ENCODE assay signal across 8 cellular contexts in genomic region chr6:156778615-156779205, GRCh38. TPM values are rescaled to one million over a fixed set of nuclear protein-coding genes. Genes with fewer than 3 reads are reported as not detected.
DNase-seq lines count a peak whose midpoint lies in the region; ATAC-seq and TF ChIP-seq lines count a peak whose summit lies in the region.

No MANE protein-coding gene starts in this region.

- H3K27ac ChIP-seq in SJCRH30 (peak overlapping the region; percentile 86), left ventricle myocardium inferior (replicated peaks) (peak overlapping the region; percentile 98), aorta (ENCODE audit: low read depth in 1 of 2, low read length in 2 of 2) (peak overlapping the region; percentile 83 to 85)

- peaks cover 11% of the 10 kb centered on the region for H3K36me3 Mint-ChIP-seq in activated naive CD8-positive, alpha-beta T cell treated with anti-CD3 and anti-CD28 coated beads for 36 hours

- no peak for ATAC-seq in aorta (ENCODE audit: low FRiP score)

- H3K4me1 Mint-ChIP-seq in activated naive CD8-positive, alpha-beta T cell treated with anti-CD3 and anti-CD28 coated beads for 36 hours: peaks cover 45% of the 10 kb centered on the region

- intact Hi-C loops in left ventricle myocardium inferior (cut with micrococcal nuclease) (loop anchor here (10.0 kb wide), 1 partner anchor 214 kb away; no protein-coding TSS in a partner anchor), aorta (cut with DNase I) (loop anchor here (1.0 to 10.0 kb wide), 5 partner anchors 60 to 406 kb away; no protein-coding TSS in a partner anchor)

- DNase-seq in C1 segment of cervical spinal cord (lab: John Stamatoyannopoulos, UW) (peak in 11 of 14 donors; percentile 18 to 79 (median 53)), HCEC 1CT (peak; percentile 52), SJCRH30 (peak; percentile 49 to 51), left ventricle myocardium inferior (peak; percentile 62), putamen (ENCODE audit: low spot score) (peak; percentile 44), aorta (peak; percentile 72 to 84), amniotic stem cell (lab: John Stamatoyannopoulos, UW) (no peak)
- peak; percentile 56 for DNase-seq in activated naive CD8-positive, alpha-beta T cell treated with anti-CD3 and anti-CD28 coated beads for 36 hours

- peak overlapping the region; percentile 92 for H3K27ac Mint-ChIP-seq in activated naive CD8-positive, alpha-beta T cell treated with anti-CD3 and anti-CD28 coated beads for 36 hours

- peak overlapping the region; percentile 80 for H3K4me3 Mint-ChIP-seq in activated naive CD8-positive, alpha-beta T cell treated with anti-CD3 and anti-CD28 coated beads for 36 hours

- no peaks in the 10 kb centered on the region for H3K9me3 Mint-ChIP-seq in activated naive CD8-positive, alpha-beta T cell treated with anti-CD3 and anti-CD28 coated beads for 36 hours

- 0 to 1% methylated on average over 14 to 71 of the region's 71 CpGs for WGBS in aorta, 2 donors

- H3K36me3 ChIP-seq in SJCRH30: no peaks in the 10 kb centered on the region
- no peaks in the 10 kb centered on the region for H3K36me3 ChIP-seq in left ventricle myocardium inferior
- H3K36me3 ChIP-seq in aorta (ENCODE audit: control insufficient read depth in 1 of 2, insufficient read depth in 2 of 2, low read length in 1 of 2): no peaks in the 10 kb centered on the region

- H3K4me3 ChIP-seq in SJCRH30 (peak overlapping the region; percentile 86), left ventricle myocardium inferior (peak overlapping the region; percentile 83), aorta (ENCODE audit: low read length in 2 of 2) (peak overlapping the region; percentile 87 to 96)

- H3K9me3 ChIP-seq in SJCRH30 (replicated peaks): no peaks in the 10 kb centered on the region
- no peaks in the 10 kb centered on the region for H3K9me3 ChIP-seq in left ventricle myocardium inferior (replicated peaks)
- no peaks in the 10 kb centered on the region for H3K9me3 ChIP-seq in aorta (ENCODE audit: control insufficient read depth, low read length)

- H3K4me1 ChIP-seq in SJCRH30 (peaks cover 30% of the 10 kb centered on the region), left ventricle myocardium inferior (peaks cover 52% of the 10 kb centered on the region), aorta (ENCODE audit: control insufficient read depth in 1 of 2, insufficient read depth in 2 of 2, low read length in 2 of 2) (no peaks in the 10 kb centered on the region)

- H3K27me3 Mint-ChIP-seq in activated naive CD8-positive, alpha-beta T cell treated with anti-CD3 and anti-CD28 coated beads for 36 hours: no peaks in the 10 kb centered on the region

- TF ChIP-seq CTCF in left ventricle myocardium inferior (IDR thresholded peaks at IDR 0.05; ENCODE audit: borderline replicate concordance): no peak

- no peaks in the 10 kb centered on the region for H3K27me3 ChIP-seq in SJCRH30
- no peaks in the 10 kb centered on the region for H3K27me3 ChIP-seq in left ventricle myocardium inferior (ENCODE audit: low read depth)
- no peaks in the 10 kb centered on the region for H3K27me3 ChIP-seq in aorta (ENCODE audit: control insufficient read depth in 1 of 2, insufficient read depth in 2 of 2, low read length in 1 of 2)

RNA-seq across cellular contexts. Expression of gene ARID1B, which starts 1.5 kb away (rescaled TPM):
- total RNA-seq in SJCRH30 (2014; rRNA removed; shearing (Covaris generic)): 24.7 and 28.5 TPM in 2 replicates
- total RNA-seq in activated naive CD8-positive, alpha-beta T cell treated with anti-CD3 and anti-CD28 coated beads for 36 hours: 10 to 100 TPM; 40.6 to 41.5 TPM
- 43.4 TPM for total RNA-seq in left ventricle myocardium inferior
- total RNA-seq in aorta: 100 to 1,000 TPM in 1 of 2 donors, 10 to 100 TPM in 1; 92.0 to 143 TPM
- polyA plus RNA-seq in aorta: 10 to 100 TPM in 1 of 2 donors, 1 to 10 TPM in 1; 6.5 to 16.9 TPM
